ENCODE assay signal across 19 cellular contexts in the genomic region with DNA sequence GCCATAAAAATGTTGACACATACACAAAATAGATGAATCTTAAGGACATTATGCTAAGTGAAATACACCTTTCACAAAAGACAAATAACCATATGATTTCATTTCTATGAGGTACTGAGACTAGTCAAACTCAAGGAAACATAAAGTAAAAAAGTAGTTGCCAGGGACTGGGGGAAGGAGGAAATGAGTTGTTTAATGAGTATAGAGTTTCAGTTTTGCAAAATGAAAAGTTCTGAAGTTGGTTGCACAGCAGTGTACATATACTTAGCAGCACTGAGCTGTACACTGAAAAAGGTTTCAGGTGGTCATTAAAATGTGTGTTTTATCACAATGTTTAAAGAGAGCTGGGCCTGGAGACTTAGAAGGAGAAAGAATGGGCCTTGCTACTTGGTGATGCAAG. TPM values are rescaled to one million over a fixed set of nuclear protein-coding genes. Genes with fewer than 3 reads are reported as not detected.
DNase-seq lines count a peak whose midpoint lies in the region; ATAC-seq and TF ChIP-seq lines count a peak whose summit lies in the region.
"Had no signal": no experiment of that assay in that cellular context is flagged by ENCODE, and none has a peak within 500 bp of the region (broad histone marks: within the 10 kb centered on the region; RNA-seq: fewer than 3 reads in every experiment).

No MANE protein-coding gene starts in this region.

- H3K9ac ChIP-seq in H9 (ENCODE audit: extremely low read depth, insufficient read length, low read length): no peak overlapping the region

- H2BK5ac ChIP-seq in H9 (ENCODE audit: insufficient read length, low read length): no peak overlapping the region

- no peak overlapping the region for H3K27ac ChIP-seq in adrenal gland
- H3K27ac ChIP-seq in H9 (ENCODE audit: insufficient read length, low read depth, low read length): no peak overlapping the region
- H3K27ac ChIP-seq: A549, tibial artery had no signal

- ATAC-seq in GM18870 (IDR thresholded peaks at IDR 0.05; ENCODE audit: unreplicated experiment) (peak; percentile 74), HG02884 (IDR thresholded peaks at IDR 0.05; ENCODE audit: unreplicated experiment) (peak; percentile 57)
- ATAC-seq: A549, mucosa of descending colon had no signal

- peak overlapping the region; percentile 20 for H3K27ac Mint-ChIP-seq in activated T-helper 1 cell treated with anti-CD3 and anti-CD28 coated beads, Interleukin-12 subunit alpha, Interleukin-12 subunit beta, Interleukin-2, Interleukin-4 antibody, amounts not matched to agents 30 ng/mL and 10 ng/mL and 1 ng/mL, durations not matched to agents 14 hours and 24 hours and 36 hours
- no peak overlapping the region for H3K27ac Mint-ChIP-seq in H9
- H3K27ac Mint-ChIP-seq: endodermal cell, immature natural killer cell had no signal

- H4K91ac ChIP-seq in H9 (ENCODE audit: insufficient read length, low read depth, low read length): no peak overlapping the region

- no peak overlapping the region for H3K4me3 ChIP-seq in adrenal gland
- H3K4me3 ChIP-seq: A549, mucosa of descending colon, tibial artery had no signal

- H3K4me1 Mint-ChIP-seq in activated T-helper 1 cell treated with anti-CD3 and anti-CD28 coated beads, Interleukin-12 subunit alpha, Interleukin-12 subunit beta, Interleukin-2, Interleukin-4 antibody, amounts not matched to agents 30 ng/mL and 10 ng/mL and 1 ng/mL, durations not matched to agents 14 hours and 24 hours and 36 hours (ENCODE audit: low read depth): peaks cover 27% of the 10 kb centered on the region
- H3K4me1 Mint-ChIP-seq in H9: peaks cover 7 to 20% of the 10 kb centered on the region in 2 experiments
- H3K4me1 Mint-ChIP-seq: immature natural killer cell had no signal

- H3K79me1 ChIP-seq in H9 (ENCODE audit: insufficient read depth, low read depth, low read length, poor library complexity, severe bottlenecking): no peaks in the 10 kb centered on the region

- H3K4me3 Mint-ChIP-seq in activated T-helper 1 cell treated with anti-CD3 and anti-CD28 coated beads, Interleukin-12 subunit alpha, Interleukin-12 subunit beta, Interleukin-2, Interleukin-4 antibody, amounts not matched to agents 30 ng/mL and 10 ng/mL and 1 ng/mL, durations not matched to agents 14 hours and 24 hours and 36 hours: no peak overlapping the region
- H3K4me3 Mint-ChIP-seq in H9: no peak overlapping the region
- H3K4me3 Mint-ChIP-seq: endodermal cell, immature natural killer cell had no signal

- H3K36me3 Mint-ChIP-seq in activated T-helper 1 cell treated with anti-CD3 and anti-CD28 coated beads, Interleukin-12 subunit alpha, Interleukin-12 subunit beta, Interleukin-2, Interleukin-4 antibody, amounts not matched to agents 30 ng/mL and 10 ng/mL and 1 ng/mL, durations not matched to agents 14 hours and 24 hours and 36 hours (ENCODE audit: low read depth): no peaks in the 10 kb centered on the region
- H3K36me3 Mint-ChIP-seq in H9 (ENCODE audit: insufficient read depth in 1 of 3, low read depth in 3 of 3): no peaks in the 10 kb centered on the region
- H3K36me3 Mint-ChIP-seq: immature natural killer cell had no signal

- DNase-seq in NCI-H510A treated with DMSO at 0.1 percent for 48 hours (lab: John Stamatoyannopoulos, UW) (peak; percentile 41), NCI-H510A (lab: John Stamatoyannopoulos, UW) (no peak), adrenal gland (no peak), H9 (no peak), activated gamma-delta T cell (lab: John Stamatoyannopoulos, UW) (no peak)
- DNase-seq in activated T-helper 1 cell treated with anti-CD3 and anti-CD28 coated beads, Interleukin-12 subunit alpha, Interleukin-12 subunit beta, Interleukin-2, Interleukin-4 antibody, amounts not matched to agents 30 ng/mL and 10 ng/mL and 1 ng/mL, durations not matched to agents 14 hours and 24 hours and 36 hours (ENCODE audit: low spot score): no peak
- DNase-seq: activated CD4-positive, CD25-positive, alpha-beta regulatory T cell treated with anti-CD3 and anti-CD28 coated beads, Interleukin-2, amount 50 U/mL, for 72 hours; endodermal cell; immature natural killer cell; mucosa of descending colon; NCI-H2107; SW 1271 had no signal

- H3K4me2 ChIP-seq in H9 (ENCODE audit: insufficient read depth, insufficient read length, low read length): no peak overlapping the region
- H3K4me2 ChIP-seq: A549 had no signal

- peaks cover 21% of the 10 kb centered on the region for H3K27me3 Mint-ChIP-seq in activated T-helper 1 cell treated with anti-CD3 and anti-CD28 coated beads, Interleukin-12 subunit alpha, Interleukin-12 subunit beta, Interleukin-2, Interleukin-4 antibody, amounts not matched to agents 30 ng/mL and 10 ng/mL and 1 ng/mL, durations not matched to agents 14 hours and 24 hours and 36 hours (ENCODE audit: insufficient read depth)
- peaks cover 29% of the 10 kb centered on the region for H3K27me3 Mint-ChIP-seq in H9 (ENCODE audit: low read depth)

- no peaks in the 10 kb centered on the region for H3K9me3 Mint-ChIP-seq in activated T-helper 1 cell treated with anti-CD3 and anti-CD28 coated beads, Interleukin-12 subunit alpha, Interleukin-12 subunit beta, Interleukin-2, Interleukin-4 antibody, amounts not matched to agents 30 ng/mL and 10 ng/mL and 1 ng/mL, durations not matched to agents 14 hours and 24 hours and 36 hours
- H3K9me3 Mint-ChIP-seq in H9: no peaks in the 10 kb centered on the region
- H3K9me3 Mint-ChIP-seq: endodermal cell, immature natural killer cell had no signal

- TF ChIP-seq CTCF in adrenal gland (IDR thresholded peaks at IDR 0.05) (no peak), H9 (conservative IDR thresholded peaks at IDR 0.05) (no peak)

- no peaks in the 10 kb centered on the region for H3K9me3 ChIP-seq in adrenal gland (replicated peaks in 1 of 3)
- no peaks in the 10 kb centered on the region for H3K9me3 ChIP-seq in H9 (ENCODE audit: control insufficient read depth, low read depth, low read length)
- H3K9me3 ChIP-seq: A549, mucosa of descending colon, tibial artery had no signal

- H4K8ac ChIP-seq in H9 (replicated peaks; ENCODE audit: insufficient read length, low read depth, low read length): no peak overlapping the region

- no peak overlapping the region for H3K23ac ChIP-seq in H9 (ENCODE audit: insufficient read length, low read depth, low read length)

- no peak overlapping the region for H2BK15ac ChIP-seq in H9 (ENCODE audit: low read depth, low read length)

- no peaks in the 10 kb centered on the region for H3K36me3 ChIP-seq in adrenal gland (replicated peaks in 1 of 2)
- H3K36me3 ChIP-seq: tibial artery had no signal

- intact Hi-C loops in activated T-helper 1 cell treated with anti-CD3 and anti-CD28 coated beads, Interleukin-12 subunit alpha, Interleukin-12 subunit beta, Interleukin-2, Interleukin-4 antibody, amounts not matched to agents 30 ng/mL and 10 ng/mL and 1 ng/mL, durations not matched to agents 14 hours and 24 hours and 36 hours (cut with micrococcal nuclease): loop anchor here (1.0 kb wide), 1 partner anchor 16 kb away; no protein-coding TSS in a partner anchor
- intact Hi-C loops in adrenal gland (cut with DNase I): loop anchor here in 1 of 2 donors (10.0 kb wide), 1 partner anchor 64 kb away; the partner anchor contains the start of gene SLC46A1

- H3K79me2 ChIP-seq in H9 (ENCODE audit: insufficient read depth, low read length): no peaks in the 10 kb centered on the region

- H3K4ac ChIP-seq in H9 (ENCODE audit: low read depth, low read length): no peak overlapping the region

- H3K23me2 ChIP-seq in H9 (ENCODE audit: insufficient read length, low read depth, low read length, poor library complexity, severe bottlenecking): no peaks in the 10 kb centered on the region

- H4K20me1 ChIP-seq in H9 (ENCODE audit: control insufficient read depth, insufficient read depth, insufficient read length): no peaks in the 10 kb centered on the region

- H2AFZ ChIP-seq in H9 (ENCODE audit: low read length): no peak overlapping the region

- no peak overlapping the region for H3K56ac ChIP-seq in H9 (ENCODE audit: insufficient read length, low read depth, low read length)

- H3K27me3 ChIP-seq in adrenal gland: no peaks in the 10 kb centered on the region
- H3K27me3 ChIP-seq in H9 (ENCODE audit: insufficient read depth, low read length): no peaks in the 10 kb centered on the region

- H3K18ac ChIP-seq in H9 (ENCODE audit: insufficient read length, low read depth, low read length): no peak overlapping the region

- no peak overlapping the region for H2BK20ac ChIP-seq in H9 (ENCODE audit: low read depth, low read length, poor library complexity, severe bottlenecking)

- no peak overlapping the region for H2BK12ac ChIP-seq in H9 (ENCODE audit: insufficient read length, low read depth, low read length)

- H3K4me1 ChIP-seq in adrenal gland (replicated peaks in 1 of 2) (no peaks in the 10 kb centered on the region), H9 (ENCODE audit: insufficient read depth, low read length) (no peaks in the 10 kb centered on the region; the same call in 1 of the 2 replicates)
- H3K4me1 ChIP-seq: A549, tibial artery had no signal

- H2BK120ac ChIP-seq in H9 (ENCODE audit: low read depth, low read length, poor library complexity, severe bottlenecking): no peak overlapping the region

- H3T11ph ChIP-seq in H9 (ENCODE audit: low read length): no peak overlapping the region

- H2AK5ac ChIP-seq in H9 (ENCODE audit: insufficient read length, low read length): no peak overlapping the region

- no peak for TF ChIP-seq POLR2A in adrenal gland (IDR thresholded peaks at IDR 0.05)

- no peak overlapping the region for H3K14ac ChIP-seq in H9 (ENCODE audit: insufficient read depth, low read length)

- no peak overlapping the region for H4K5ac ChIP-seq in H9 (ENCODE audit: insufficient read length, low read depth, low read length)

RNA-seq across cellular contexts. Expression of gene SLC13A2, which starts 4.7 kb away (rescaled TPM):
- total RNA-seq in activated T-helper 1 cell treated with anti-CD3 and anti-CD28 coated beads, Interleukin-12 subunit alpha, Interleukin-12 subunit beta, Interleukin-2, Interleukin-4 antibody, amounts not matched to agents 30 ng/mL and 10 ng/mL and 1 ng/mL, durations not matched to agents 14 hours and 24 hours and 36 hours: not detected in 2 replicates
- not detected for total RNA-seq in adrenal gland
- polyA plus RNA-seq in adrenal gland: under 1 TPM in 2 of 3 donors, not detected in 1; 0.03 to 0.05 TPM
- total RNA-seq in H9 (2021): not detected in 2 replicates
- total RNA-seq: endodermal cell, frontal cortex, LHCN-M2 had no signal
- polyA plus RNA-seq: immature natural killer cell had no signal

RNA-seq across cellular contexts. Expression of gene FOXN1, which starts 37.4 kb away (rescaled TPM):
- total RNA-seq in activated T-helper 1 cell treated with anti-CD3 and anti-CD28 coated beads, Interleukin-12 subunit alpha, Interleukin-12 subunit beta, Interleukin-2, Interleukin-4 antibody, amounts not matched to agents 30 ng/mL and 10 ng/mL and 1 ng/mL, durations not matched to agents 14 hours and 24 hours and 36 hours: not detected in 2 replicates
- total RNA-seq in adrenal gland: not detected
- not detected for polyA plus RNA-seq in adrenal gland
- total RNA-seq in H9 (2021): not detected in 2 replicates
- total RNA-seq: endodermal cell, frontal cortex, LHCN-M2, posterior vena cava had no signal
- polyA plus RNA-seq: A549, immature natural killer cell had no signal
